In genomic region chr4:7918187-7918586, GRCh38 we compare ENCODE assay signal across 7 cellular contexts. TPM values are rescaled to one million over a fixed set of nuclear protein-coding genes. Genes with fewer than 3 reads are reported as not detected.
DNase-seq lines count a peak whose midpoint lies in the region; ATAC-seq, FAIRE-seq and TF ChIP-seq lines count a peak whose summit lies in the region.
"Not testable (repeated sequence)": the region's sequence is repeated elsewhere in the genome, so short reads cannot be mapped to it uniquely, and the experiment has no call there.

No MANE protein-coding gene starts in this region.

- H3K4me3 Mint-ChIP-seq in chondrocyte (ENCODE audit: unreplicated experiment); neural crest cell; progenitor cell of endocrine pancreas (ENCODE audit: low read depth): not testable (repeated sequence)
- H3K4me3 Mint-ChIP-seq in endothelial cell (ENCODE audit: unreplicated experiment), result peak overlapping the region; percentile 40

- TF ChIP-seq EP300 in A549 (IDR thresholded peaks at IDR 0.05), result not testable (repeated sequence)

- CTCF ChIA-PET in A549 (lab: Yijun Ruan, JAX); Panc1 (lab: Charles Lee): not testable (repeated sequence)

- H3K9me3 Mint-ChIP-seq in chondrocyte (ENCODE audit: low read depth); endothelial cell (ENCODE audit: unreplicated experiment); neural crest cell; progenitor cell of endocrine pancreas (ENCODE audit: low read depth): not testable (repeated sequence)

- not testable (repeated sequence) for H3K4me3 ChIP-seq in A549
- H3K4me3 ChIP-seq in Panc1 (ENCODE audit: low read depth in 2 of 2, low read length in 2 of 2), result peak overlapping the region in 1 of 2 experiments; percentile 37; a peak in 3 of 4 replicates

- TF ChIP-seq CTCF in A549 (IDR thresholded peaks at IDR 0.05); Panc1 (IDR thresholded peaks at IDR 0.05); chondrocyte (IDR thresholded peaks at IDR 0.05); endothelial cell (IDR thresholded peaks at IDR 0.05; ENCODE audit: unreplicated experiment); neural crest cell (conservative IDR thresholded peaks at IDR 0.05); progenitor cell of endocrine pancreas (IDR thresholded peaks at IDR 0.05; ENCODE audit: unreplicated experiment): not testable (repeated sequence)

- 73% methylated on average over 6 of the region's 18 CpGs for WGBS in A549 (ENCODE audit: missing lambda C conversion rate)

- FAIRE-seq in A549 (lab: Jason Lieb, UNC), result not testable (repeated sequence)

- not testable (repeated sequence) for H3K36me3 ChIP-seq in Panc1 (ENCODE audit: control insufficient read depth, insufficient read depth, low read length)

- H3K27ac ChIP-seq in A549 (peak overlapping the region in 1 of 2 experiments; percentile 75; a peak in 3 of 6 replicates), Panc1 (ENCODE audit: low read length) (peak overlapping the region; percentile 85)

- in situ Hi-C loops in Panc1 (cut with HindIII; ENCODE audit: low pct_unique_long_range_greater_than_20kb, low sequenced_read_pairs), result not testable (repeated sequence)

- not testable (repeated sequence) for H3K36me3 Mint-ChIP-seq in chondrocyte (ENCODE audit: low read depth); endothelial cell (ENCODE audit: low read depth, unreplicated experiment); neural crest cell (ENCODE audit: low read depth); progenitor cell of endocrine pancreas (ENCODE audit: insufficient read depth)

- H3K27ac Mint-ChIP-seq in chondrocyte (ENCODE audit: unreplicated experiment) (peak overlapping the region; percentile 60), endothelial cell (ENCODE audit: unreplicated experiment) (peak overlapping the region; percentile 59), neural crest cell (ENCODE audit: unreplicated experiment) (peak overlapping the region; percentile 5), progenitor cell of endocrine pancreas (peak overlapping the region; percentile 56)

- not testable (repeated sequence) for H3K9me3 ChIP-seq in A549; Panc1 (ENCODE audit: control insufficient read depth, insufficient read depth, low read depth, low read length)

- intact Hi-C loops in Panc1 (cut with micrococcal nuclease; ENCODE audit: unreplicated experiment), result not testable (repeated sequence)

- TF ChIP-seq POLR2A in A549 (IDR thresholded peaks at IDR 0.05; ENCODE audit: low read length), result not testable (repeated sequence)

- H3K4me1 ChIP-seq in A549 (peaks cover 43% of the 10 kb centered on the region), Panc1 (ENCODE audit: control insufficient read depth, insufficient read depth, low read length) (peaks cover 74% of the 10 kb centered on the region)

- POLR2A ChIA-PET in A549 (lab: Yijun Ruan, JAX); Panc1 (lab: Charles Lee): not testable (repeated sequence)

- not testable (repeated sequence) for DNase-seq in A549 (ENCODE audit: low read depth in 1 of 2, low spot score in 1 of 2); Panc1 (ENCODE audit: low read depth, low spot score); chondrocyte (ENCODE audit: low spot score); endothelial cell (ENCODE audit: low spot score); neural crest cell (ENCODE audit: low read depth, low spot score); progenitor cell of endocrine pancreas (ENCODE audit: low spot score, unreplicated experiment)
- peak; percentile 61 to 68 for DNase-seq in lung microvascular endothelial cell (ENCODE audit: low read depth in 2 of 2)

- BruUV-seq in Panc1 (replicated peaks; lab: Mats Ljungman, UMichigan), result not testable (repeated sequence)

- H3K27me3 ChIP-seq in Panc1 (ENCODE audit: control insufficient read depth, insufficient read depth, low read length), result not testable (repeated sequence)

- not testable (repeated sequence) for TF ChIP-seq RAD21 in A549 (conservative IDR thresholded peaks at IDR 0.05 in 1 of 2, IDR thresholded peaks at IDR 0.05 in 1 of 2)

- H3K4me1 Mint-ChIP-seq in chondrocyte (ENCODE audit: low read depth) (peaks cover 62% of the 10 kb centered on the region), endothelial cell (ENCODE audit: unreplicated experiment) (peaks cover 15% of the 10 kb centered on the region)
- not testable (repeated sequence) for H3K4me1 Mint-ChIP-seq in neural crest cell; progenitor cell of endocrine pancreas (ENCODE audit: low read depth)

- not testable (repeated sequence) for ATAC-seq in A549, Panc1

- H3K27me3 Mint-ChIP-seq in chondrocyte (ENCODE audit: low read depth); endothelial cell (ENCODE audit: unreplicated experiment); neural crest cell (ENCODE audit: low read depth); progenitor cell of endocrine pancreas: not testable (repeated sequence)

- peak overlapping the region; percentile 40; the same call in 2 of the 3 replicates for H3K4me2 ChIP-seq in A549

RNA-seq across cellular contexts. Expression of gene AFAP1, which starts 21.5 kb away (rescaled TPM):
- polyA plus RNA-seq in A549 (2011; rRNA removed), result 18.9 and 25.4 TPM in 2 replicates
- polyA plus RNA-seq in A549 (2012; cell fraction: cytosol; rRNA removed), result 20.3 and 26.9 TPM in 2 replicates
- 38.1 and 45.2 TPM in 2 replicates for polyA plus RNA-seq in A549 (2012; cell fraction: nucleus; rRNA removed)
- polyA plus RNA-seq in A549 (2017; fragmentation: RNase III; extraction: RNeasy Plus Mini Kit Qiagen cat#74134 plus additional on column Dnase treatment), result 29.6 to 37.6 TPM (median 33.0 TPM) in 3 replicates
- 32.4 and 38.2 TPM in 2 replicates for polyA minus RNA-seq in A549 (2011; rRNA and poly(A)+ RNA removed)
- total RNA-seq in Panc1 (2021; ENCODE audit: unreplicated experiment), result 94.7 TPM
- polyA plus RNA-seq in Panc1 (2012; ENCODE audit: insufficient read length), result 90.7 TPM
- 107 to 119 TPM (median 118 TPM) in 3 replicates for total RNA-seq in chondrocyte
- 27.8 TPM for total RNA-seq in endothelial cell (ENCODE audit: unreplicated experiment)
- 22.4 and 29.8 TPM in 2 replicates for total RNA-seq in lung microvascular endothelial cell
- total RNA-seq in neural crest cell, result 25.4 and 28.1 TPM in 2 replicates
- total RNA-seq in progenitor cell of endocrine pancreas, result 31.9 and 32.9 TPM in 2 replicates

Comparison
In these comparisons a context has a peak if more than half of its experiments do, and no peak if none do; other contexts are left out.
1. H3K27ac Mint-ChIP-seq: peak in every context shown above with its lines; median percentile 60 in chondrocyte; 59 in endothelial cell; 56 in progenitor cell of endocrine pancreas; 5 in neural crest cell.